In genomic region chr7:98655611-98656010, GRCh38 we compare ENCODE assay signal across 23 cellular contexts.
"Had no signal": no experiment of that assay in that cellular context is flagged by ENCODE, and none has a peak within 500 bp of the region (broad histone marks: within the 10 kb centered on the region; RNA-seq: fewer than 3 reads in every experiment).

No MANE protein-coding gene starts in this region.

- ATAC-seq: left lobe of liver; mucosa of descending colon; natural killer cell treated with Interleukin-12 subunit alpha and Interleukin-12 subunit beta and Interleukin-15 and Interleukin-18, amount 100 ng/mL, for 72 hours; sciatic nerve; stimulated activated effector memory CD8-positive, alpha-beta T cell treated with anti-CD3 and anti-CD28 coated beads, Interleukin-12 subunit alpha, Interleukin-12 subunit beta, amount 100 ng/mL, for 72 hours had no signal

- H3K4me1 ChIP-seq: parathyroid adenoma, prostate gland, right atrium auricular region, stomach, testis, tibial artery had no signal

- H3K4me3 ChIP-seq: lung, mucosa of descending colon, prostate gland, right atrium auricular region, smooth muscle cell, stomach, testis, tibial artery had no signal

- H3K36me3 ChIP-seq: neutrophil, prostate gland, right atrium auricular region, stomach, tibial artery had no signal

- H3K9me3 ChIP-seq: mucosa of descending colon, prostate gland, right atrium auricular region, testis, tibial artery had no signal

- DNase-seq: cortex of kidney; effector CD4-positive, alpha-beta T cell; head of caudate nucleus; kidney; mucosa of descending colon; naive B cell; stimulated activated CD4-positive, alpha-beta T cell treated with anti-CD3 and anti-CD28 coated beads, Interleukin-2, amount 100 ng/mL, for 24 hours; stimulated activated CD4-positive, alpha-beta T cell treated with anti-CD3 and anti-CD28 coated beads, Interleukin-4, amount 100 ng/mL, for 24 hours; stimulated activated naive CD4-positive, alpha-beta T cell treated with Interleukin-2 at 50 U/mL for 16 hours; stomach; testis; tibial artery had no signal

- H3K27me3 ChIP-seq: neutrophil, right atrium auricular region, stomach, testis had no signal

- H3K4me2 ChIP-seq: smooth muscle cell had no signal

- H3K79me2 ChIP-seq: parathyroid adenoma had no signal

- H3K9ac ChIP-seq: parathyroid adenoma had no signal

- H3K27ac ChIP-seq: neutrophil, parathyroid adenoma, prostate gland, right atrium auricular region, stomach, testis, tibial artery had no signal

- H2AFZ ChIP-seq: parathyroid adenoma had no signal

- FAIRE-seq: frontal cortex, kidney had no signal
